Comparison of ENCODE assay signal across 16 cellular contexts in the genomic region with DNA sequence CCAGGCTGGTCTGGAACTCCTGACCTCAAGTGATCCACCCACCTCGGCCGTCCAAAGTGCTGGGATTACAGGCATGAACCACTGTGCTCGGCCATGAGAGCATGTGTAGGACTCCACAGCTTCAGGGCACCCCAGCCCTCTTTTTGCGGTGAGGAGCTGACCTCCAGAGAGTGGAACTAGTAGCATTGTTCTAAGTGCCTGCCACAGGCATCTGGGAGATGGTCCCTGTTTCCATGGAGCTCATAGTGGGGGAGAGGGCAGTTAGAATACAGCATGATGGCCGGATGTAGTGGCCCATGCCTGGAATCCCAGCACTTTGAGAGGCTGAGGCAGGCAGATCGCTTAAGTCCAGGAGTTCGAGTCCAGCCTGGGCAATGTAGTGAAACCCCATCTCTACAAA. TPM values are rescaled to one million over a fixed set of nuclear protein-coding genes. Genes with fewer than 3 reads are reported as not detected.
DNase-seq lines count a peak whose midpoint lies in the region; ATAC-seq and TF ChIP-seq lines count a peak whose summit lies in the region.
"Had no signal": no experiment of that assay in that cellular context is flagged by ENCODE, and none has a peak within 500 bp of the region (broad histone marks: within the 10 kb centered on the region; RNA-seq: fewer than 3 reads in every experiment).

No MANE protein-coding gene starts in this region.

- H3K36me3 Mint-ChIP-seq in activated CD4-positive, alpha-beta T cell treated with anti-CD3 and anti-CD28 coated beads for 36 hours (ENCODE audit: low read depth) = no peaks in the 10 kb centered on the region
- H3K36me3 Mint-ChIP-seq in neural progenitor cell = no peaks in the 10 kb centered on the region
- no peaks in the 10 kb centered on the region for H3K36me3 Mint-ChIP-seq in activated T-helper 1 cell treated with anti-CD3 and anti-CD28 coated beads, Interleukin-12 subunit alpha, Interleukin-12 subunit beta, Interleukin-2, Interleukin-4 antibody, amounts not matched to agents 30 ng/mL and 10 ng/mL and 1 ng/mL, durations not matched to agents 14 hours and 24 hours and 36 hours (ENCODE audit: low read depth)

- no peaks in the 10 kb centered on the region for H3K9me3 ChIP-seq in neural progenitor cell (ENCODE audit: low read depth)

- H3K4me2 ChIP-seq in neural progenitor cell = no peak overlapping the region
- H3K4me2 ChIP-seq: KMS-11 had no signal

- H3K27me3 Mint-ChIP-seq in activated CD4-positive, alpha-beta T cell treated with anti-CD3 and anti-CD28 coated beads for 36 hours = peaks cover 19% of the 10 kb centered on the region
- peaks cover 15% of the 10 kb centered on the region for H3K27me3 Mint-ChIP-seq in neural progenitor cell (ENCODE audit: insufficient read depth, low read depth)
- peaks cover 7% of the 10 kb centered on the region for H3K27me3 Mint-ChIP-seq in activated T-helper 1 cell treated with anti-CD3 and anti-CD28 coated beads, Interleukin-12 subunit alpha, Interleukin-12 subunit beta, Interleukin-2, Interleukin-4 antibody, amounts not matched to agents 30 ng/mL and 10 ng/mL and 1 ng/mL, durations not matched to agents 14 hours and 24 hours and 36 hours (ENCODE audit: insufficient read depth)

- H3K27ac ChIP-seq in neural progenitor cell = no peak overlapping the region
- H3K27ac ChIP-seq: 22Rv1, KMS-11 had no signal

- intact Hi-C loops in activated CD4-positive, alpha-beta T cell treated with anti-CD3 and anti-CD28 coated beads for 36 hours (cut with DNase I, micrococcal nuclease) = no loop called here
- intact Hi-C loops in activated T-helper 1 cell treated with anti-CD3 and anti-CD28 coated beads, Interleukin-12 subunit alpha, Interleukin-12 subunit beta, Interleukin-2, Interleukin-4 antibody, amounts not matched to agents 30 ng/mL and 10 ng/mL and 1 ng/mL, durations not matched to agents 14 hours and 24 hours and 36 hours (cut with micrococcal nuclease) = no loop called here

- H3K4me1 ChIP-seq in neural progenitor cell = peaks cover 28% of the 10 kb centered on the region

- H3F3A ChIP-seq in neural progenitor cell (ENCODE audit: low read depth) = peaks cover 36% of the 10 kb centered on the region

- H3K27me3 ChIP-seq in neural progenitor cell = peaks cover 24% of the 10 kb centered on the region

- H3K9ac ChIP-seq in neural progenitor cell = no peak overlapping the region
- H3K9ac ChIP-seq: KMS-11 had no signal

- no peak for ATAC-seq in activated CD4-positive, alpha-beta T cell treated with anti-CD3 and anti-CD28 coated beads for 36 hours
- ATAC-seq in HG03354 (IDR thresholded peaks at IDR 0.05; ENCODE audit: poor library complexity, severe bottlenecking, unreplicated experiment) (no peak), esophagus mucosa (no peak)
- ATAC-seq: PC-3 had no signal

- H2AFZ ChIP-seq in neural progenitor cell (replicated peaks) = no peak overlapping the region

- H4K20me1 ChIP-seq in neural progenitor cell (ENCODE audit: low read depth) = peaks cover 16% of the 10 kb centered on the region

- in situ Hi-C loops in astrocyte of the spinal cord (cut with HindIII; ENCODE audit: low sequenced_read_pairs) = no loop called here

- POLR2A ChIA-PET in activated CD4-positive, alpha-beta T cell treated with anti-CD3 and anti-CD28 coated beads for 36 hours (lab: Charles Lee) = no interaction called here

- no peak overlapping the region for H3K4me3 Mint-ChIP-seq in activated CD4-positive, alpha-beta T cell treated with anti-CD3 and anti-CD28 coated beads for 36 hours
- H3K4me3 Mint-ChIP-seq in neural progenitor cell = peak overlapping the region; percentile 15
- no peak overlapping the region for H3K4me3 Mint-ChIP-seq in activated T-helper 1 cell treated with anti-CD3 and anti-CD28 coated beads, Interleukin-12 subunit alpha, Interleukin-12 subunit beta, Interleukin-2, Interleukin-4 antibody, amounts not matched to agents 30 ng/mL and 10 ng/mL and 1 ng/mL, durations not matched to agents 14 hours and 24 hours and 36 hours

- H3K4me1 Mint-ChIP-seq in activated CD4-positive, alpha-beta T cell treated with anti-CD3 and anti-CD28 coated beads for 36 hours = peaks cover 14% of the 10 kb centered on the region
- peaks cover 61% of the 10 kb centered on the region for H3K4me1 Mint-ChIP-seq in neural progenitor cell
- H3K4me1 Mint-ChIP-seq in activated T-helper 1 cell treated with anti-CD3 and anti-CD28 coated beads, Interleukin-12 subunit alpha, Interleukin-12 subunit beta, Interleukin-2, Interleukin-4 antibody, amounts not matched to agents 30 ng/mL and 10 ng/mL and 1 ng/mL, durations not matched to agents 14 hours and 24 hours and 36 hours (ENCODE audit: low read depth) = peaks cover 13% of the 10 kb centered on the region

- peaks cover 7% of the 10 kb centered on the region for H3K79me2 ChIP-seq in neural progenitor cell (ENCODE audit: low read depth)

- no peaks in the 10 kb centered on the region for H3K9me3 Mint-ChIP-seq in activated CD4-positive, alpha-beta T cell treated with anti-CD3 and anti-CD28 coated beads for 36 hours (ENCODE audit: low read depth)
- H3K9me3 Mint-ChIP-seq in neural progenitor cell = no peaks in the 10 kb centered on the region
- no peaks in the 10 kb centered on the region for H3K9me3 Mint-ChIP-seq in activated T-helper 1 cell treated with anti-CD3 and anti-CD28 coated beads, Interleukin-12 subunit alpha, Interleukin-12 subunit beta, Interleukin-2, Interleukin-4 antibody, amounts not matched to agents 30 ng/mL and 10 ng/mL and 1 ng/mL, durations not matched to agents 14 hours and 24 hours and 36 hours

- DNase-seq in activated CD4-positive, alpha-beta T cell treated with anti-CD3 and anti-CD28 coated beads for 36 hours = no peak
- DNase-seq in activated CD4-positive, alpha-beta T cell treated with anti-CD3 and anti-CD28 coated beads, Interleukin-2, amount 50 U/mL, for 1 hour = no peak
- peak; percentile 16 for DNase-seq in OCI-M1 (lab: John Stamatoyannopoulos, UW)
- DNase-seq in astrocyte of the spinal cord (ENCODE audit: low read depth, low spot score) = peak; percentile 35
- DNase-seq in neural progenitor cell (ENCODE audit: low spot score) = no peak
- no peak for DNase-seq in activated T-helper 1 cell treated with anti-CD3 and anti-CD28 coated beads, Interleukin-12 subunit alpha, Interleukin-12 subunit beta, Interleukin-2, Interleukin-4 antibody, amounts not matched to agents 30 ng/mL and 10 ng/mL and 1 ng/mL, durations not matched to agents 14 hours and 24 hours and 36 hours (ENCODE audit: low spot score)
- DNase-seq: C1 segment of cervical spinal cord, HCEC 1CT, NCI-H1048, NCI-H2081, NCI-H774, PC-3 had no signal

- TF ChIP-seq CTCF in astrocyte of the spinal cord (IDR thresholded peaks at IDR 0.05; ENCODE audit: low read depth, low read length) (no peak), neural progenitor cell (IDR thresholded peaks at IDR 0.05) (no peak)

- H3K4me3 ChIP-seq in astrocyte of the spinal cord (ENCODE audit: low read depth, low read length) (no peak overlapping the region), neural progenitor cell (no peak overlapping the region)

- no peaks in the 10 kb centered on the region for H3K36me3 ChIP-seq in neural progenitor cell

- CTCF ChIA-PET in activated CD4-positive, alpha-beta T cell treated with anti-CD3 and anti-CD28 coated beads for 36 hours (lab: Charles Lee) = interaction anchor here (1.0 to 1.2 kb wide), 2 partner anchors 28 to 81 kb away, joined by 3 to 4 read pairs; no protein-coding TSS in a partner anchor

- peak overlapping the region; percentile 31 for H3K27ac Mint-ChIP-seq in activated CD4-positive, alpha-beta T cell treated with anti-CD3 and anti-CD28 coated beads for 36 hours
- no peak overlapping the region for H3K27ac Mint-ChIP-seq in neural progenitor cell
- H3K27ac Mint-ChIP-seq in activated T-helper 1 cell treated with anti-CD3 and anti-CD28 coated beads, Interleukin-12 subunit alpha, Interleukin-12 subunit beta, Interleukin-2, Interleukin-4 antibody, amounts not matched to agents 30 ng/mL and 10 ng/mL and 1 ng/mL, durations not matched to agents 14 hours and 24 hours and 36 hours = no peak overlapping the region

RNA-seq across cellular contexts. Expression of a gene that starts 4.0 kb away (rescaled TPM):
- total RNA-seq in activated CD4-positive, alpha-beta T cell treated with anti-CD3 and anti-CD28 coated beads for 36 hours = 1 to 10 TPM; 8.6 to 9.3 TPM
- total RNA-seq in neural progenitor cell (ENCODE audit: low replicate concordance) = 22.5 and 28.9 TPM in 2 replicates
- 101 TPM for total RNA-seq in esophagus mucosa
- 2.9 and 3.3 TPM in 2 replicates for total RNA-seq in activated T-helper 1 cell treated with anti-CD3 and anti-CD28 coated beads, Interleukin-12 subunit alpha, Interleukin-12 subunit beta, Interleukin-2, Interleukin-4 antibody, amounts not matched to agents 30 ng/mL and 10 ng/mL and 1 ng/mL, durations not matched to agents 14 hours and 24 hours and 36 hours

Comparison
In these comparisons a context has a peak if more than half of its experiments do, and no peak if none do; other contexts are left out.
1. DNase-seq: peak in OCI-M1 (single experiment) and astrocyte of the spinal cord (single experiment); none in activated CD4-positive, alpha-beta T cell treated with anti-CD3 and anti-CD28 coated beads for 36 hours (single experiment), activated CD4-positive, alpha-beta T cell treated with anti-CD3 and anti-CD28 coated beads, Interleukin-2, amount 50 U/mL, for 1 hour (single experiment), neural progenitor cell (single experiment) and activated T-helper 1 cell treated with anti-CD3 and anti-CD28 coated beads, Interleukin-12 subunit alpha, Interleukin-12 subunit beta, Interleukin-2, Interleukin-4 antibody, amounts not matched to agents 30 ng/mL and 10 ng/mL and 1 ng/mL, durations not matched to agents 14 hours and 24 hours and 36 hours (single experiment).